In the genomic region with DNA sequence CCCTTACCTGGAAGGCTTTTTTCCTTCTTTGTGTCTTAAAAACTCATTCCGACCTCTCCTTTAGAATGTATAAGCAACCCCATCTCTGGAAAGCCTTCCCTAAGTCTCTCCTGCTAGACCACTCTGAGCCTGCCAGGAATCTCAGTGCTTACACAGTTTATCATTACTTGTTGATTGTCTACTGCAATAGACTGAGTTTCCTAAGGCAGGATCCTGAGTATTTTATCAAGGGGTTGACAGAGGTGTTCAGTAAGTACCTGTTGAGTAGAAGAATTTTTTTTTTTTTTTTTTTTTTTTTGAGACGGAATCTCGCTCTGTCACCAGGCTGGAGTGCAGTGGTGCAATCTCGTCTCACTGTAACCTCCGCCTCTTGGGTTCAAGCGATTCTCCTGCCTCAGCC, we compare ENCODE assay signal across 34 cellular contexts. TPM values are rescaled to one million over a fixed set of nuclear protein-coding genes. Genes with fewer than 3 reads are reported as not detected.
A peak's percentile ranks its signal among the peaks of the same experiment; 100 is the strongest.
DNase-seq lines count a peak whose midpoint lies in the region; ATAC-seq, FAIRE-seq and TF ChIP-seq lines count a peak whose summit lies in the region.
"Had no signal": no experiment of that assay in that cellular context is flagged by ENCODE, and none has a peak within 500 bp of the region (broad histone marks: within the 10 kb centered on the region; RNA-seq: fewer than 3 reads in every experiment).

No MANE protein-coding gene starts in this region.

- H3K36me3 ChIP-seq in Caco-2 (ENCODE audit: control insufficient read depth, insufficient read depth, low read length) (no peaks in the 10 kb centered on the region), endothelial cell of umbilical vein (ENCODE audit: control insufficient read depth in 2 of 2, extremely low read depth in 1 of 2, insufficient read depth in 2 of 2, low read length in 2 of 2) (no peaks in the 10 kb centered on the region)
- no peaks in the 10 kb centered on the region for H3K36me3 ChIP-seq in CD8-positive, alpha-beta T cell (ENCODE audit: insufficient read depth, low read length)
- H3K36me3 ChIP-seq: brain microvascular endothelial cell, neural progenitor cell, pancreas, thyroid gland had no signal

- peak overlapping the region; percentile 62 for H3K27ac Mint-ChIP-seq in Caco-2 (ENCODE audit: unreplicated experiment)
- peak overlapping the region; percentile 67; the same call in 1 of the 2 replicates for H3K27ac Mint-ChIP-seq in HFFc6
- peak overlapping the region; percentile 91 for H3K27ac Mint-ChIP-seq in progenitor cell of endocrine pancreas
- H3K27ac Mint-ChIP-seq in CD8-positive, alpha-beta T cell, result no peak overlapping the region
- H3K27ac Mint-ChIP-seq: activated CD8-positive, alpha-beta T cell treated with anti-CD3 and anti-CD28 coated beads, Interleukin-2, amount 10 ng/mL, durations not matched to agents 7 days and 5 days; activated T-helper 17 cell treated with anti-CD3 and anti-CD28 coated beads, Interleukin-2, amount 50 U/mL, for 72 hours; immature natural killer cell; neural progenitor cell had no signal

- no peaks in the 10 kb centered on the region for H3K27me3 ChIP-seq in Caco-2 (replicated peaks; ENCODE audit: control insufficient read depth, insufficient read depth, low read length)
- no peaks in the 10 kb centered on the region for H3K27me3 ChIP-seq in endothelial cell of umbilical vein (ENCODE audit: control insufficient read depth in 2 of 2, insufficient read depth in 2 of 2, low read length in 2 of 2)
- peaks cover 24% of the 10 kb centered on the region for H3K27me3 ChIP-seq in CD8-positive, alpha-beta T cell (ENCODE audit: insufficient read depth, low read length)
- H3K27me3 ChIP-seq: brain microvascular endothelial cell, dorsolateral prefrontal cortex, pancreas, thyroid gland had no signal

- POLR2A ChIA-PET in Caco-2 (lab: Charles Lee), result no interaction called here
- POLR2A ChIA-PET in endothelial cell of umbilical vein (lab: Charles Lee), result interaction anchor here (1.4 kb wide), 1 partner anchor 9 kb away, joined by 3 read pairs; no protein-coding TSS in a partner anchor
- POLR2A ChIA-PET in CD8-positive, alpha-beta T cell (lab: Charles Lee), result no interaction called here

- CTCF ChIA-PET in Caco-2 (lab: Charles Lee), result interaction anchor here (0.6 kb wide), 1 partner anchor 586 kb away, joined by 3 read pairs; no protein-coding TSS in a partner anchor
- CTCF ChIA-PET in endothelial cell of umbilical vein (lab: Charles Lee), result interaction anchor here (0.8 to 2.2 kb wide), 5 partner anchors 9 to 22 kb away, joined by 3 to 17 read pairs (median 7); no protein-coding TSS in a partner anchor
- CTCF ChIA-PET in CD8-positive, alpha-beta T cell (lab: Charles Lee), result no interaction called here

- H3K27me3 Mint-ChIP-seq in Caco-2 (ENCODE audit: insufficient read depth, unreplicated experiment) (no peaks in the 10 kb centered on the region), HFFc6 (ENCODE audit: insufficient read depth) (peaks cover 2% of the 10 kb centered on the region), progenitor cell of endocrine pancreas (no peaks in the 10 kb centered on the region)
- peaks cover 44% of the 10 kb centered on the region for H3K27me3 Mint-ChIP-seq in CD8-positive, alpha-beta T cell (ENCODE audit: low read depth)

- dilution Hi-C loops in endothelial cell of umbilical vein (cut with MboI; ENCODE audit: extremely low pct_ligation_motif_present, low sequenced_read_pairs), result no loop called here

- H4K20me1 ChIP-seq in endothelial cell of umbilical vein (replicated peaks; ENCODE audit: control insufficient read depth, extremely low read depth, insufficient read depth, low read length), result no peaks in the 10 kb centered on the region

- peaks cover 51% of the 10 kb centered on the region for H3K79me2 ChIP-seq in endothelial cell of umbilical vein (ENCODE audit: control insufficient read depth, insufficient read depth, low read length)

- H3K4me1 Mint-ChIP-seq in Caco-2 (ENCODE audit: low read depth, unreplicated experiment) (peaks cover 19% of the 10 kb centered on the region), HFFc6 (ENCODE audit: low read depth) (peaks cover 51% of the 10 kb centered on the region), progenitor cell of endocrine pancreas (ENCODE audit: low read depth) (peaks cover 53% of the 10 kb centered on the region)
- H3K4me1 Mint-ChIP-seq in CD8-positive, alpha-beta T cell (ENCODE audit: low read depth), result peaks cover 28% of the 10 kb centered on the region

- H3K9ac ChIP-seq in endothelial cell of umbilical vein (replicated peaks; ENCODE audit: extremely low read depth, insufficient read depth, low read length), result peak overlapping the region; percentile 32
- H3K9ac ChIP-seq: neural progenitor cell had no signal

- DNase-seq in Caco-2 (no peak), HFFc6 (no peak), endothelial cell of umbilical vein (ENCODE audit: low read depth, low spot score) (no peak), progenitor cell of endocrine pancreas (ENCODE audit: low spot score, unreplicated experiment) (no peak), NAMALWA (ENCODE audit: low spot score) (no peak)
- no peak for DNase-seq in activated T-cell treated with anti-CD3 and anti-CD28 coated beads, Interleukin-2, amount 50 U/mL, for 1 hour
- DNase-seq in CD8-positive, alpha-beta T cell, result no peak
- DNase-seq: activated CD4-positive, alpha-beta T cell treated with anti-CD3 and anti-CD28 coated beads for 4 hours; activated CD8-positive, alpha-beta T cell treated with anti-CD3 and anti-CD28 coated beads, Interleukin-2, amount 10 ng/mL, durations not matched to agents 7 days and 5 days; activated naive CD4-positive, alpha-beta T cell treated with anti-CD3 and anti-CD28 coated beads, Interleukin-2, amount 50 U/mL, for 16 hours; brain microvascular endothelial cell; C1 segment of cervical spinal cord; dorsolateral prefrontal cortex; immature natural killer cell; Karpas-422; mesenchymal stem cell; NCI-H1436 treated with DMSO at 0.1 percent for 48 hours; NCI-H2081 treated with DMSO at 0.1 percent for 48 hours; NCI-H69; pancreas; SIG-M5; stimulated activated CD4-positive, alpha-beta T cell treated with anti-CD3 and anti-CD28 coated beads, Interleukin-12 subunit alpha, Interleukin-12 subunit beta, amount 100 ng/mL, for 4 hours; stimulated activated CD4-positive, alpha-beta T cell treated with anti-CD3 and anti-CD28 coated beads, Interleukin-4, amount 100 ng/mL, for 1 hour; SW 1271; T1000; thyroid gland had no signal

- H3K4me2 ChIP-seq in endothelial cell of umbilical vein (ENCODE audit: insufficient read depth, low read length), result peak overlapping the region; percentile 44
- H3K4me2 ChIP-seq: neural progenitor cell had no signal

- peak overlapping the region; percentile 89 for H3K27ac ChIP-seq in endothelial cell of umbilical vein (ENCODE audit: insufficient read depth, low read depth, low read length)
- H3K27ac ChIP-seq in CD8-positive, alpha-beta T cell (ENCODE audit: low read depth, low read length), result no peak overlapping the region
- H3K27ac ChIP-seq: brain microvascular endothelial cell, HL-60, neural progenitor cell, pancreas, VCaP had no signal

- H3K36me3 Mint-ChIP-seq in Caco-2 (ENCODE audit: insufficient read depth, unreplicated experiment), result peaks cover 6% of the 10 kb centered on the region
- H3K36me3 Mint-ChIP-seq in HFFc6 (ENCODE audit: low read depth), result no peaks in the 10 kb centered on the region; the same call in 1 of the 2 replicates
- H3K36me3 Mint-ChIP-seq in progenitor cell of endocrine pancreas (ENCODE audit: insufficient read depth), result no peaks in the 10 kb centered on the region
- H3K36me3 Mint-ChIP-seq in CD8-positive, alpha-beta T cell, result no peaks in the 10 kb centered on the region
- H3K36me3 Mint-ChIP-seq: neural progenitor cell had no signal

- ATAC-seq in CD8-positive, alpha-beta T cell, result no peak
- ATAC-seq: activated CD8-positive, alpha-beta T cell treated with anti-CD3 and anti-CD28 coated beads, Interleukin-2, amount 10 ng/mL, durations not matched to agents 7 days and 5 days; activated T-helper 17 cell treated with anti-CD3 and anti-CD28 coated beads, Interleukin-2, amount 50 U/mL, for 72 hours; pancreas; sciatic nerve had no signal

- BruUV-seq in Caco-2 (replicated peaks; lab: Mats Ljungman, UMichigan), result no TSS peak
- BruUV-seq in endothelial cell of umbilical vein (replicated peaks; lab: Mats Ljungman, UMichigan), result TSS peak; percentile 1

- TF ChIP-seq POLR2A in endothelial cell of umbilical vein (IDR thresholded peaks at IDR 0.05; ENCODE audit: low read depth, low read length), result no peak

- H2AFZ ChIP-seq in endothelial cell of umbilical vein (ENCODE audit: low read depth, low read length), result no peak overlapping the region
- H2AFZ ChIP-seq: neural progenitor cell had no signal

- TF ChIP-seq CTCF in Caco-2 (IDR thresholded peaks at IDR 0.05; ENCODE audit: insufficient read depth in 1 of 2, low read depth in 1 of 2, low read length in 1 of 2, severe bottlenecking in 1 of 2, unreplicated experiment in 1 of 2), result no peak
- no peak for TF ChIP-seq CTCF in HFFc6 (IDR thresholded peaks at IDR 0.05)
- no peak for TF ChIP-seq CTCF in endothelial cell of umbilical vein (IDR thresholded peaks at IDR 0.05; ENCODE audit: extremely low read depth in 1 of 2, insufficient read depth in 1 of 2, low read depth in 1 of 2, low read length in 2 of 2)
- TF ChIP-seq CTCF in progenitor cell of endocrine pancreas (IDR thresholded peaks at IDR 0.05; ENCODE audit: unreplicated experiment), result no peak
- TF ChIP-seq CTCF in CD8-positive, alpha-beta T cell (IDR thresholded peaks at IDR 0.05), result no peak

- H3K9me3 Mint-ChIP-seq in Caco-2 (ENCODE audit: unreplicated experiment) (no peaks in the 10 kb centered on the region), HFFc6 (no peaks in the 10 kb centered on the region), progenitor cell of endocrine pancreas (ENCODE audit: low read depth) (no peaks in the 10 kb centered on the region)
- H3K9me3 Mint-ChIP-seq in CD8-positive, alpha-beta T cell, result no peaks in the 10 kb centered on the region
- H3K9me3 Mint-ChIP-seq: activated T-helper 17 cell treated with anti-CD3 and anti-CD28 coated beads, Interleukin-2, amount 50 U/mL, for 72 hours; immature natural killer cell; neural progenitor cell had no signal

- H3K4me1 ChIP-seq in Caco-2 (no peaks in the 10 kb centered on the region), endothelial cell of umbilical vein (ENCODE audit: control insufficient read depth, extremely low read depth, insufficient read depth, low read length) (peaks cover 45% of the 10 kb centered on the region)
- H3K4me1 ChIP-seq in CD8-positive, alpha-beta T cell (ENCODE audit: insufficient read depth, low read length), result peaks cover 15% of the 10 kb centered on the region

- no peak overlapping the region for H3K4me3 ChIP-seq in Caco-2 (ENCODE audit: low read depth, low read length)
- H3K4me3 ChIP-seq in endothelial cell of umbilical vein (replicated peaks in 1 of 3; ENCODE audit: insufficient read depth in 1 of 3, low read depth in 1 of 3, low read length in 3 of 3), result no peak overlapping the region
- no peak overlapping the region for H3K4me3 ChIP-seq in CD8-positive, alpha-beta T cell (ENCODE audit: low read depth, low read length)
- H3K4me3 ChIP-seq: dorsolateral prefrontal cortex, neural progenitor cell, pancreas, thyroid gland had no signal

- FAIRE-seq in endothelial cell of umbilical vein (lab: Jason Lieb, UNC), result no peak
- FAIRE-seq: endometrium, GM18507, GM19239, pancreas had no signal

- intact Hi-C loops in Caco-2 (cut with micrococcal nuclease; ENCODE audit: unreplicated experiment) (no loop called here), endothelial cell of umbilical vein (cut with micrococcal nuclease) (loop anchor here (1.0 kb wide), 2 partner anchors 9 to 74 kb away; no protein-coding TSS in a partner anchor)
- intact Hi-C loops in CD8-positive, alpha-beta T cell (cut with DNase I, micrococcal nuclease), result loop anchor here in 1 of 2 experiments (2.0 kb wide), 1 partner anchor 13 kb away; no protein-coding TSS in a partner anchor

- no peaks in the 10 kb centered on the region for H3K9me1 ChIP-seq in endothelial cell of umbilical vein (replicated peaks; ENCODE audit: control insufficient read depth, extremely low read depth, insufficient read depth, low read length)

- H3K4me3 Mint-ChIP-seq in Caco-2 (ENCODE audit: unreplicated experiment), result no peak overlapping the region
- no peak overlapping the region; the same call in 1 of the 2 replicates for H3K4me3 Mint-ChIP-seq in HFFc6
- no peak overlapping the region for H3K4me3 Mint-ChIP-seq in progenitor cell of endocrine pancreas (ENCODE audit: low read depth)
- H3K4me3 Mint-ChIP-seq in CD8-positive, alpha-beta T cell, result no peak overlapping the region
- H3K4me3 Mint-ChIP-seq: activated CD8-positive, alpha-beta T cell treated with anti-CD3 and anti-CD28 coated beads, Interleukin-2, amount 10 ng/mL, durations not matched to agents 7 days and 5 days; activated T-helper 17 cell treated with anti-CD3 and anti-CD28 coated beads, Interleukin-2, amount 50 U/mL, for 72 hours; immature natural killer cell had no signal

- H3K9me3 ChIP-seq in Caco-2 (no peaks in the 10 kb centered on the region), endothelial cell of umbilical vein (replicated peaks; ENCODE audit: control insufficient read depth, insufficient read depth, low read length) (no peaks in the 10 kb centered on the region)
- no peaks in the 10 kb centered on the region for H3K9me3 ChIP-seq in CD8-positive, alpha-beta T cell (ENCODE audit: low read length)
- H3K9me3 ChIP-seq: pancreas, thyroid gland had no signal

RNA-seq across cellular contexts. Expression of gene TJP2, which starts 2.6 kb away (rescaled TPM):
- total RNA-seq in Caco-2 (2022) (35.8 and 36.7 TPM in 2 replicates), endothelial cell of umbilical vein (167 and 168 TPM in 2 replicates), progenitor cell of endocrine pancreas (234 and 254 TPM in 2 replicates)
- total RNA-seq in HFFc6 (2021; fragmentation: NEBNext Ultra II Directional; extraction: Animal tissue kit (Norgen Biotek cat#: 25700)), result 10 to 100 TPM; 25.3 to 50.4 (median 45.4) TPM
- polyA plus RNA-seq in endothelial cell of umbilical vein, result 75.2 and 83.0 TPM in 2 replicates
- polyA plus RNA-seq in endothelial cell of umbilical vein (2011; cell fraction: cytosol; rRNA removed), result 66.2 and 67.4 TPM in 2 replicates
- 166 and 182 TPM in 2 replicates for polyA plus RNA-seq in endothelial cell of umbilical vein (2011; cell fraction: nucleus; rRNA removed)
- 103 and 130 TPM in 2 replicates for polyA plus RNA-seq in endothelial cell of umbilical vein (2012)
- polyA minus RNA-seq in endothelial cell of umbilical vein, result 125 and 131 TPM in 2 replicates
- polyA minus RNA-seq in endothelial cell of umbilical vein (2011; cell fraction: cytosol; rRNA and poly(A)+ RNA removed), result 22.0 TPM
- polyA minus RNA-seq in endothelial cell of umbilical vein (2011; cell fraction: nucleus; rRNA and poly(A)+ RNA removed), result 133 and 134 TPM in 2 replicates
- 1 to 10 TPM; 3.2 to 3.9 TPM for total RNA-seq in CD8-positive, alpha-beta T cell
